22 cellular contexts compared by ENCODE assay signal in genomic region chr2:30782124-30782523, GRCh38. TPM values are rescaled to one million over a fixed set of nuclear protein-coding genes. Genes with fewer than 3 reads are reported as not detected.
DNase-seq lines count a peak whose midpoint lies in the region; ATAC-seq and TF ChIP-seq lines count a peak whose summit lies in the region.
"Had no signal": no experiment of that assay in that cellular context is flagged by ENCODE, and none has a peak within 500 bp of the region (broad histone marks: within the 10 kb centered on the region; RNA-seq: fewer than 3 reads in every experiment).

No MANE protein-coding gene starts in this region.

- no peaks in the 10 kb centered on the region for H3K27me3 ChIP-seq in colonic mucosa
- H3K27me3 ChIP-seq in hepatocyte = no peaks in the 10 kb centered on the region
- no peaks in the 10 kb centered on the region for H3K27me3 ChIP-seq in gastrocnemius medialis

- DNase-seq in activated CD8-positive, alpha-beta memory T cell treated with anti-CD3 and anti-CD28 coated beads, Interleukin-2, amount 50 U/mL, for 48 hours = peak; percentile 7
- DNase-seq in activated CD8-positive, alpha-beta memory T cell treated with anti-CD3 and anti-CD28 coated beads for 24 hours = no peak
- DNase-seq in colonic mucosa (peak; percentile 57), hepatocyte (ENCODE audit: low spot score) (peak; percentile 20), gastrocnemius medialis (peak in 1 of 2 donors; percentile 26), WTC11 (ENCODE audit: low spot score) (no peak)
- DNase-seq: CD4-positive, CD25-positive, alpha-beta regulatory T cell; COR-L47; DMS79; Karpas-422; MV-4-11; NCI-H1105 treated with DMSO at 0.1 percent for 48 hours; NCI-H2029 treated with DMSO at 0.1 percent for 48 hours; NCI-H345; NCI-H524; NCI-H774; NK-92 treated with Interleukin-12 subunit alpha and Interleukin-12 subunit beta, amount 100 ng/mL, for 24 hours had no signal

- no peak for TF ChIP-seq CTCF in colonic mucosa (IDR thresholded peaks at IDR 0.05)
- no peak for TF ChIP-seq CTCF in hepatocyte (IDR thresholded peaks at IDR 0.05; ENCODE audit: poor library complexity)
- no peak for TF ChIP-seq CTCF in gastrocnemius medialis (IDR thresholded peaks at IDR 0.05 in 4 of 5, conservative IDR thresholded peaks at IDR 0.05 in 1 of 5)
- TF ChIP-seq CTCF in WTC11 (IDR thresholded peaks at IDR 0.05) = no peak

- no peak overlapping the region for H2AFZ ChIP-seq in hepatocyte

- intact Hi-C loops in colonic mucosa (cut with DNase I) (no loop called here), gastrocnemius medialis (cut with DNase I; ENCODE audit: low total_unique reads) (no loop called here)

- no peaks in the 10 kb centered on the region for H3K9me3 Mint-ChIP-seq in WTC11
- H3K9me3 Mint-ChIP-seq: CD4-positive, CD25-positive, alpha-beta regulatory T cell had no signal

- H3K9me3 ChIP-seq in colonic mucosa = no peaks in the 10 kb centered on the region
- H3K9me3 ChIP-seq in hepatocyte (ENCODE audit: low read depth) = no peaks in the 10 kb centered on the region
- no peaks in the 10 kb centered on the region for H3K9me3 ChIP-seq in gastrocnemius medialis
- H3K9me3 ChIP-seq: A549 had no signal

- no peaks in the 10 kb centered on the region for H3K36me3 Mint-ChIP-seq in WTC11
- H3K36me3 Mint-ChIP-seq: CD4-positive, CD25-positive, alpha-beta regulatory T cell had no signal

- H3K27me3 Mint-ChIP-seq in WTC11 (ENCODE audit: low read depth) = no peaks in the 10 kb centered on the region

- no peak overlapping the region for H3K4me3 ChIP-seq in colonic mucosa
- H3K4me3 ChIP-seq in hepatocyte = no peak overlapping the region
- H3K4me3 ChIP-seq in gastrocnemius medialis = no peak overlapping the region
- H3K4me3 ChIP-seq: A549 had no signal

- no peaks in the 10 kb centered on the region for H3K36me3 ChIP-seq in colonic mucosa
- H3K36me3 ChIP-seq in hepatocyte (replicated peaks; ENCODE audit: insufficient read depth, low read depth) = no peaks in the 10 kb centered on the region
- no peaks in the 10 kb centered on the region for H3K36me3 ChIP-seq in gastrocnemius medialis

- H3K27ac Mint-ChIP-seq in WTC11 = no peak overlapping the region
- H3K27ac Mint-ChIP-seq: CD4-positive, CD25-positive, alpha-beta regulatory T cell had no signal

- ATAC-seq in gastrocnemius medialis (peak; percentile 64 to 73), esophagus mucosa (no peak), HG03469 (IDR thresholded peaks at IDR 0.05; ENCODE audit: unreplicated experiment) (no peak), WTC11 (no peak)
- ATAC-seq: A549 had no signal

- H4K20me1 ChIP-seq in hepatocyte (ENCODE audit: insufficient read depth, poor library complexity, severe bottlenecking) = no peaks in the 10 kb centered on the region

- H3K27ac ChIP-seq in colonic mucosa (no peak overlapping the region), hepatocyte (no peak overlapping the region), gastrocnemius medialis (peak overlapping the region in 1 of 4 donors; percentile 65)
- H3K27ac ChIP-seq: A549 had no signal

- no peak for TF ChIP-seq POLR2A in gastrocnemius medialis (IDR thresholded peaks at IDR 0.05)

- no peaks in the 10 kb centered on the region for H3K79me2 ChIP-seq in hepatocyte

- no peak overlapping the region for H3K9ac ChIP-seq in colonic mucosa (ENCODE audit: low read depth in 2 of 2, low read length in 2 of 2)

- no peak overlapping the region for H3K4me2 ChIP-seq in hepatocyte
- H3K4me2 ChIP-seq: A549 had no signal

- 53% methylated on average over 6 of the region's 6 CpGs for WGBS in hepatocyte (ENCODE audit: low lambda C conversion rate, missing lambda C conversion rate)

- in situ Hi-C loops in gastrocnemius medialis (cut with MboI; ENCODE audit: low sequenced_read_pairs in 4 of 4) = loop anchor here in 1 of 4 donors (10.0 kb wide), 1 partner anchor 553 kb away; no protein-coding TSS in a partner anchor

- H3K9me2 ChIP-seq in hepatocyte (replicated peaks; ENCODE audit: insufficient read depth) = no peaks in the 10 kb centered on the region

- H3K4me1 ChIP-seq in colonic mucosa = no peaks in the 10 kb centered on the region
- peaks cover 11% of the 10 kb centered on the region for H3K4me1 ChIP-seq in hepatocyte (ENCODE audit: insufficient read depth)
- peaks cover 10 to 36% of the 10 kb centered on the region in 2 donors for H3K4me1 ChIP-seq in gastrocnemius medialis
- H3K4me1 ChIP-seq: A549 had no signal

- POLR2A ChIA-PET in WTC11 (lab: Charles Lee) = no interaction called here

- CTCF ChIA-PET in WTC11 (lab: Charles Lee) = interaction anchor here (1.0 kb wide), 1 partner anchor 71 kb away, joined by 3 read pairs; no protein-coding TSS in a partner anchor

- H3K4me1 Mint-ChIP-seq in WTC11 = no peaks in the 10 kb centered on the region
- H3K4me1 Mint-ChIP-seq: CD4-positive, CD25-positive, alpha-beta regulatory T cell had no signal

- H3K4me3 Mint-ChIP-seq in WTC11 = no peak overlapping the region
- H3K4me3 Mint-ChIP-seq: CD4-positive, CD25-positive, alpha-beta regulatory T cell had no signal

TF ChIP-seq in WTC11, 78 proteins besides CTCF, POLR2A, EP300 and RAD21 (continues in another document):
- no peak for TF ChIP-seq ZNF121 (CRISPR knock-in tag; IDR thresholded peaks at IDR 0.05)
- TF ChIP-seq CBFB (CRISPR knock-in tag; IDR thresholded peaks at IDR 0.05; ENCODE audit: low read depth) = no peak
- TF ChIP-seq MYBL2 (CRISPR knock-in tag; IDR thresholded peaks at IDR 0.05) = no peak
- TF ChIP-seq, protein P1, sequence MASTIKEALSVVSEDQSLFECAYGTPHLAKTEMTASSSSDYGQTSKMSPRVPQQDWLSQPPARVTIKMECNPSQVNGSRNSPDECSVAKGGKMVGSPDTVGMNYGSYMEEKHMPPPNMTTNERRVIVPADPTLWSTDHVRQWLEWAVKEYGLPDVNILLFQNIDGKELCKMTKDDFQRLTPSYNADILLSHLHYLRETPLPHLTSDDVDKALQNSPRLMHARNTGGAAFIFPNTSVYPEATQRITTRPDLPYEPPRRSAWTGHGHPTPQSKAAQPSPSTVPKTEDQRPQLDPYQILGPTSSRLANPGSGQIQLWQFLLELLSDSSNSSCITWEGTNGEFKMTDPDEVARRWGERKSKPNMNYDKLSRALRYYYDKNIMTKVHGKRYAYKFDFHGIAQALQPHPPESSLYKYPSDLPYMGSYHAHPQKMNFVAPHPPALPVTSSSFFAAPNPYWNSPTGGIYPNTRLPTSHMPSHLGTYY (CRISPR knock-in tag; IDR thresholded peaks at IDR 0.05) = no peak
- no peak for TF ChIP-seq ZNF138 (CRISPR knock-in tag; conservative IDR thresholded peaks at IDR 0.05)
- TF ChIP-seq IRF2 (CRISPR knock-in tag; IDR thresholded peaks at IDR 0.05; ENCODE audit: borderline replicate concordance, low read depth) = no peak
- TF ChIP-seq ZBTB21 (CRISPR knock-in tag; IDR thresholded peaks at IDR 0.05; ENCODE audit: borderline replicate concordance) = no peak
- TF ChIP-seq E2F4 (CRISPR knock-in tag; IDR thresholded peaks at IDR 0.05; ENCODE audit: borderline replicate concordance, low read depth) = no peak
- TF ChIP-seq SP1 (CRISPR knock-in tag; conservative IDR thresholded peaks at IDR 0.05) = no peak
- no peak for TF ChIP-seq CREB1 (CRISPR knock-in tag; IDR thresholded peaks at IDR 0.05)
- no peak for TF ChIP-seq CDX4 (CRISPR knock-in tag; IDR thresholded peaks at IDR 0.05; ENCODE audit: borderline replicate concordance)
- TF ChIP-seq, protein P2, sequence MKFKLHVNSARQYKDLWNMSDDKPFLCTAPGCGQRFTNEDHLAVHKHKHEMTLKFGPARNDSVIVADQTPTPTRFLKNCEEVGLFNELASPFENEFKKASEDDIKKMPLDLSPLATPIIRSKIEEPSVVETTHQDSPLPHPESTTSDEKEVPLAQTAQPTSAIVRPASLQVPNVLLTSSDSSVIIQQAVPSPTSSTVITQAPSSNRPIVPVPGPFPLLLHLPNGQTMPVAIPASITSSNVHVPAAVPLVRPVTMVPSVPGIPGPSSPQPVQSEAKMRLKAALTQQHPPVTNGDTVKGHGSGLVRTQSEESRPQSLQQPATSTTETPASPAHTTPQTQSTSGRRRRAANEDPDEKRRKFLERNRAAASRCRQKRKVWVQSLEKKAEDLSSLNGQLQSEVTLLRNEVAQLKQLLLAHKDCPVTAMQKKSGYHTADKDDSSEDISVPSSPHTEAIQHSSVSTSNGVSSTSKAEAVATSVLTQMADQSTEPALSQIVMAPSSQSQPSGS (CRISPR knock-in tag; IDR thresholded peaks at IDR 0.05; ENCODE audit: borderline replicate concordance, low read depth) = no peak
- TF ChIP-seq KAT7 (CRISPR knock-in tag; IDR thresholded peaks at IDR 0.05; ENCODE audit: borderline replicate concordance) = no peak
- TF ChIP-seq, protein P3, sequence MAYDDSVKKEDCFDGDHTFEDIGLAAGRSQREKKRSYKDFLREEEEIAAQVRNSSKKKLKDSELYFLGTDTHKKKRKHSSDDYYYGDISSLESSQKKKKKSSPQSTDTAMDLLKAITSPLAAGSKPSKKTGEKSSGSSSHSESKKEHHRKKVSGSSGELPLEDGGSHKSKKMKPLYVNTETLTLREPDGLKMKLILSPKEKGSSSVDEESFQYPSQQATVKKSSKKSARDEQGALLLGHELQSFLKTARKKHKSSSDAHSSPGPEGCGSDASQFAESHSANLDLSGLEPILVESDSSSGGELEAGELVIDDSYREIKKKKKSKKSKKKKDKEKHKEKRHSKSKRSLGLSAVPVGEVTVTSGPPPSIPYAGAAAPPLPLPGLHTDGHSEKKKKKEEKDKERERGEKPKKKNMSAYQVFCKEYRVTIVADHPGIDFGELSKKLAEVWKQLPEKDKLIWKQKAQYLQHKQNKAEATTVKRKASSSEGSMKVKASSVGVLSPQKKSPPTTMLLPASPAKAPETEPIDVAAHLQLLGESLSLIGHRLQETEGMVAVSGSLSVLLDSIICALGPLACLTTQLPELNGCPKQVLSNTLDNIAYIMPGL (CRISPR knock-in tag; IDR thresholded peaks at IDR 0.05) = no peak

RNA-seq across cellular contexts. Expression of gene CAPN13, which starts 25.1 kb away (rescaled TPM):
- 10 to 100 TPM; 25.5 to 31.2 TPM for total RNA-seq in colonic mucosa
- 5.8 and 6.0 TPM in 2 replicates for total RNA-seq in hepatocyte
- polyA plus RNA-seq in hepatocyte = 5.9 and 7.3 TPM in 2 replicates
- total RNA-seq in gastrocnemius medialis = under 1 TPM in 1 of 4 donors, not detected in 3; 0.53 TPM
- 1.4 TPM for total RNA-seq in esophagus mucosa
- 1.7 to 2.4 TPM (median 2.0 TPM) in 3 replicates for total RNA-seq in WTC11 (2021)
- total RNA-seq: CD4-positive, CD25-positive, alpha-beta regulatory T cell; M059J had no signal
- polyA plus RNA-seq: BJ; CD4-positive, CD25-positive, alpha-beta regulatory T cell had no signal

Comparison
In these comparisons a context has a peak if more than half of its experiments do, and no peak if none do; other contexts are left out.
1. DNase-seq: peak in activated CD8-positive, alpha-beta memory T cell treated with anti-CD3 and anti-CD28 coated beads, Interleukin-2, amount 50 U/mL, for 48 hours (single experiment), colonic mucosa (single experiment) and hepatocyte (single experiment); none in activated CD8-positive, alpha-beta memory T cell treated with anti-CD3 and anti-CD28 coated beads for 24 hours (single experiment) and WTC11 (single experiment).
2. ATAC-seq: peak in gastrocnemius medialis (2 of 2); none in esophagus mucosa (single experiment), HG03469 (single experiment) and WTC11 (single experiment).